ENCODE assay signal across 1 cellular context in genomic region chr15:88258021-88258641, GRCh38.
A peak's percentile ranks its signal among the peaks of the same experiment; 100 is the strongest.
TF ChIP-seq lines count a peak whose summit lies in the region.

No MANE protein-coding gene starts in this region.

TF ChIP-seq in HepG2, 621 proteins besides CTCF, POLR2A, EP300 and RAD21:
- TF ChIP-seq ZBTB33 (CRISPR knock-in tag; IDR thresholded peaks at IDR 0.05) (no peak), HIVEP1 (CRISPR knock-in tag; IDR thresholded peaks at IDR 0.05) (no peak), ZNF576 (CRISPR knock-in tag; IDR thresholded peaks at IDR 0.05) (0 out of 2 replicates have a peak, but pooled peaks have one; percentile 30), ZNF83 (CRISPR knock-in tag; IDR thresholded peaks at IDR 0.05; ENCODE audit: borderline replicate concordance) (no peak), ZNF574 (CRISPR knock-in tag; IDR thresholded peaks at IDR 0.05) (peak; percentile 89)
